ENCODE assay signal across 8 cellular contexts in the genomic region with DNA sequence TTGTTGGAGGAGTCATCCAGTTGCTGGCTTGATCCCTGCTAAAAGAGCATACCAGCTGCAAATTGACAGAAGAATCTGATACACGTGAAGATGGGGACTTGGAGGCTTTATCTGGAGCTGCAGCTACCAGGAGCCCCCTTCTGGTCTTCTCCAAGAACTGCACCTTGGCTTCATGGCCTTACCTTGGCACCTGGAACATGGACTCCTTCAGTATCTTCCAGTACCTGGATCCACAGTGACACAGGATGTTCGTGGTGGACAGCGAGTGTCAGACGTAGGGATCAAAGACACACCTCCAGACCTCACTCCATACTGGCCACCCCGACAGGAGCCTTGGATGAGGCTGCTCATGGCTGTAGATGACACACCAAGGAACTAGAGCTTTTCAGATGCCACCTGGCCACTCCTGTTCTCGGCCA. TPM values are rescaled to one million over a fixed set of nuclear protein-coding genes. Genes with fewer than 3 reads are reported as not detected.
A peak's percentile ranks its signal among the peaks of the same experiment; 100 is the strongest.
DNase-seq lines count a peak whose midpoint lies in the region; ATAC-seq and TF ChIP-seq lines count a peak whose summit lies in the region.

No MANE protein-coding gene starts in this region.

- H4K91ac ChIP-seq in H9 (ENCODE audit: insufficient read length, low read depth, low read length), result no peak overlapping the region

- no peak overlapping the region for H2BK5ac ChIP-seq in H9 (ENCODE audit: insufficient read length, low read length)

- no peak overlapping the region for H4K5ac ChIP-seq in H9 (ENCODE audit: insufficient read length, low read depth, low read length)

- peaks cover 20% of the 10 kb centered on the region for H3K27me3 Mint-ChIP-seq in H9 (ENCODE audit: low read depth)

- no peak overlapping the region for H3K4me2 ChIP-seq in H9 (ENCODE audit: insufficient read depth, insufficient read length, low read length)

- no peak overlapping the region for H2BK12ac ChIP-seq in H9 (ENCODE audit: insufficient read length, low read depth, low read length)

- H3K4me1 ChIP-seq in H9 (ENCODE audit: insufficient read depth, low read length) (no peaks in the 10 kb centered on the region), liver (ENCODE audit: control insufficient read depth in 4 of 4, insufficient read depth in 4 of 4, low read length in 3 of 4) (no peaks in the 10 kb centered on the region)

- ATAC-seq in activated CD4-positive, CD25-positive, alpha-beta regulatory T cell treated with anti-CD3 and anti-CD28 coated beads, Interleukin-2, amount 50 U/mL, for 24 hours, result peak; percentile 69 to 75
- ATAC-seq in GM21786 (IDR thresholded peaks at IDR 0.05; ENCODE audit: unreplicated experiment), result no peak

- H3K4me3 Mint-ChIP-seq in H9, result no peak overlapping the region

- H3K27ac ChIP-seq in H9 (ENCODE audit: insufficient read length, low read depth, low read length) (no peak overlapping the region), liver (ENCODE audit: low read depth in 1 of 2, low read length in 2 of 2) (no peak overlapping the region)

- no peak overlapping the region for H2BK120ac ChIP-seq in H9 (ENCODE audit: low read depth, low read length, poor library complexity, severe bottlenecking)

- H3K18ac ChIP-seq in H9 (ENCODE audit: insufficient read length, low read depth, low read length), result no peak overlapping the region

- no peak overlapping the region for H3T11ph ChIP-seq in H9 (ENCODE audit: low read length)

- H4K8ac ChIP-seq in H9 (replicated peaks; ENCODE audit: insufficient read length, low read depth, low read length), result no peak overlapping the region

- H3K4ac ChIP-seq in H9 (ENCODE audit: low read depth, low read length), result no peak overlapping the region

- H3K23me2 ChIP-seq in H9 (ENCODE audit: insufficient read length, low read depth, low read length, poor library complexity, severe bottlenecking), result no peaks in the 10 kb centered on the region

- H3K79me2 ChIP-seq in H9 (ENCODE audit: insufficient read depth, low read length), result no peaks in the 10 kb centered on the region

- no peak overlapping the region for H2BK20ac ChIP-seq in H9 (ENCODE audit: low read depth, low read length, poor library complexity, severe bottlenecking)

- DNase-seq in AG10803 (ENCODE audit: low read depth), result peak; percentile 84
- peak; percentile 81 for DNase-seq in H9
- peak; percentile 59 for DNase-seq in NCI-H446 treated with DMSO at 0.1 percent for 48 hours (lab: John Stamatoyannopoulos, UW)
- peak; percentile 87 for DNase-seq in choroid plexus epithelial cell (ENCODE audit: low read depth)
- peak; percentile 42 for DNase-seq in stimulated activated CD8-positive, alpha-beta memory T cell treated with anti-CD3 and anti-CD28 coated beads, Interleukin-15, amount 100 ng/mL, for 1 hour (ENCODE audit: low read depth)

- no peak overlapping the region for H3K27ac Mint-ChIP-seq in H9

- peaks cover 0 to 3% (median 2%) of the 10 kb centered on the region in 3 experiments; a peak in 4 of 7 replicates for H3K36me3 Mint-ChIP-seq in H9 (ENCODE audit: insufficient read depth in 1 of 3, low read depth in 3 of 3)

- no peaks in the 10 kb centered on the region for H3K36me3 ChIP-seq in liver (ENCODE audit: control insufficient read depth in 4 of 4, insufficient read depth in 3 of 4, low read depth in 1 of 4, low read length in 3 of 4)

- H3K27me3 ChIP-seq in H9 (ENCODE audit: insufficient read depth, low read length), result no peaks in the 10 kb centered on the region
- no peaks in the 10 kb centered on the region for H3K27me3 ChIP-seq in liver (ENCODE audit: control insufficient read depth in 4 of 4, insufficient read depth in 4 of 4, low read length in 3 of 4)

- H3K79me1 ChIP-seq in H9 (ENCODE audit: insufficient read depth, low read depth, low read length, poor library complexity, severe bottlenecking), result no peaks in the 10 kb centered on the region

- no peak overlapping the region for H2BK15ac ChIP-seq in H9 (ENCODE audit: low read depth, low read length)

- H2AK5ac ChIP-seq in H9 (ENCODE audit: insufficient read length, low read length), result no peak overlapping the region

- H3K9ac ChIP-seq in H9 (ENCODE audit: extremely low read depth, insufficient read length, low read length) (no peak overlapping the region), liver (ENCODE audit: low read depth in 1 of 2, low read length in 2 of 2) (no peak overlapping the region)

- H3K23ac ChIP-seq in H9 (ENCODE audit: insufficient read length, low read depth, low read length), result no peak overlapping the region

- H3K4me3 ChIP-seq in AG10803 (ENCODE audit: low read length), result no peak overlapping the region
- H3K4me3 ChIP-seq in choroid plexus epithelial cell (ENCODE audit: low read depth, low read length), result no peak overlapping the region
- no peak overlapping the region for H3K4me3 ChIP-seq in liver (ENCODE audit: low read depth in 1 of 3, low read length in 3 of 3)

- no peak overlapping the region for H3K14ac ChIP-seq in H9 (ENCODE audit: insufficient read depth, low read length)

- TF ChIP-seq CTCF in AG10803 (conservative IDR thresholded peaks at IDR 0.05; ENCODE audit: low read length) (peak; percentile 99), H9 (conservative IDR thresholded peaks at IDR 0.05) (peak; percentile 87), choroid plexus epithelial cell (conservative IDR thresholded peaks at IDR 0.05; ENCODE audit: low read depth, low read length) (peak; percentile 99), liver (IDR thresholded peaks at IDR 0.05; ENCODE audit: low read depth, low read length, missing input control) (peak; percentile 99)

- no peaks in the 10 kb centered on the region for H3K4me1 Mint-ChIP-seq in H9

- no peaks in the 10 kb centered on the region for H4K20me1 ChIP-seq in H9 (ENCODE audit: control insufficient read depth, insufficient read depth, insufficient read length)

- H3K9me3 ChIP-seq in H9 (ENCODE audit: control insufficient read depth, low read depth, low read length), result no peaks in the 10 kb centered on the region
- no peaks in the 10 kb centered on the region for H3K9me3 ChIP-seq in liver (ENCODE audit: control insufficient read depth in 4 of 4, low read length in 3 of 4)

- H3K9me3 Mint-ChIP-seq in H9, result peaks cover 25 to 49% of the 10 kb centered on the region in 2 experiments

- WGBS in H9 (ENCODE audit: extremely low coverage, insufficient read length, low lambda C conversion rate), result no CpG with 5 or more reads among the region's 6 CpGs
- 17% methylated on average over 6 of the region's 6 CpGs for WGBS in liver

- no peak overlapping the region for H3K56ac ChIP-seq in H9 (ENCODE audit: insufficient read length, low read depth, low read length)

- peak; percentile 98 for TF ChIP-seq RAD21 in liver (IDR thresholded peaks at IDR 0.05)

- H2AFZ ChIP-seq in H9 (ENCODE audit: low read length), result no peak overlapping the region

TF ChIP-seq in liver, 16 proteins besides CTCF, POLR2A, EP300 and RAD21:
- TF ChIP-seq, protein P1, sequence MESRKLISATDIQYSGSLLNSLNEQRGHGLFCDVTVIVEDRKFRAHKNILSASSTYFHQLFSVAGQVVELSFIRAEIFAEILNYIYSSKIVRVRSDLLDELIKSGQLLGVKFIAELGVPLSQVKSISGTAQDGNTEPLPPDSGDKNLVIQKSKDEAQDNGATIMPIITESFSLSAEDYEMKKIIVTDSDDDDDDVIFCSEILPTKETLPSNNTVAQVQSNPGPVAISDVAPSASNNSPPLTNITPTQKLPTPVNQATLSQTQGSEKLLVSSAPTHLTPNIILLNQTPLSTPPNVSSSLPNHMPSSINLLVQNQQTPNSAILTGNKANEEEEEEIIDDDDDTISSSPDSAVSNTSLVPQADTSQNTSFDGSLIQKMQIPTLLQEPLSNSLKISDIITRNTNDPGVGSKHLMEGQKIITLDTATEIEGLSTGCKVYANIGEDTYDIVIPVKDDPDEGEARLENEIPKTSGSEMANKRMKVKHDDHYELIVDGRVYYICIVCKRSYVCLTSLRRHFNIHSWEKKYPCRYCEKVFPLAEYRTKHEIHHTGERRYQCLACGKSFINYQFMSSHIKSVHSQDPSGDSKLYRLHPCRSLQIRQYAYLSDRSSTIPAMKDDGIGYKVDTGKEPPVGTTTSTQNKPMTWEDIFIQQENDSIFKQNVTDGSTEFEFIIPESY (IDR thresholded peaks at IDR 0.05), result no peak
- TF ChIP-seq FOXA2 (IDR thresholded peaks at IDR 0.05) (peak; percentile 6), HNF4A (conservative IDR thresholded peaks at IDR 0.05) (peak in 1 of 2 donors; percentile 12)
TF ChIP-seq in liver: peak in this region for 2.

RNA-seq across cellular contexts. Expression of a gene that starts 9.9 kb away (rescaled TPM):
- total RNA-seq in H9 (2021), result not detected in 2 replicates
- total RNA-seq in liver, result not detected
- polyA plus RNA-seq in liver, result not detected

RNA-seq across cellular contexts. Expression of a gene that starts 15.3 kb away (rescaled TPM):
- total RNA-seq in H9 (2021), result 2.9 and 3.7 TPM in 2 replicates
- total RNA-seq in liver, result 1 to 10 TPM; 3.5 to 5.1 TPM
- polyA plus RNA-seq in liver, result 1 to 10 TPM in 1 of 2 donors, under 1 TPM in 1; 0.67 to 2.1 TPM
